ENCODE assay signal across 18 cellular contexts in genomic region chr13:21152251-21152899, GRCh38.
"Had no signal": no experiment of that assay in that cellular context is flagged by ENCODE, and none has a peak within 500 bp of the region (broad histone marks: within the 10 kb centered on the region; RNA-seq: fewer than 3 reads in every experiment).

No MANE protein-coding gene starts in this region.

- H3K4me1 ChIP-seq: tibial artery had no signal

- FAIRE-seq: bronchial epithelial cell, small intestine had no signal

- H3K9me3 ChIP-seq: tibial artery had no signal

- H3K27me3 Mint-ChIP-seq: activated B cell treated with CpG ODN at 0.5 μM for 24 hours; activated CD4-positive, alpha-beta memory T cell treated with anti-CD3 and anti-CD28 coated beads for 36 hours; activated CD4-positive, alpha-beta T cell treated with anti-CD3 and anti-CD28 coated beads for 36 hours; activated naive CD4-positive, alpha-beta T cell treated with anti-CD3 and anti-CD28 coated beads, Interleukin-2, amount 10 ng/mL, durations not matched to agents 7 days and 5 days; stimulated activated naive CD8-positive, alpha-beta T cell treated with anti-CD3 and anti-CD28 coated beads, Interleukin-15, amount 100 ng/mL, for 72 hours had no signal

- H3K4me1 Mint-ChIP-seq: activated B cell treated with CpG ODN at 0.5 μM for 24 hours; activated naive CD4-positive, alpha-beta T cell treated with anti-CD3 and anti-CD28 coated beads, Interleukin-2, amount 10 ng/mL, durations not matched to agents 7 days and 5 days had no signal

- H3K27me3 ChIP-seq: tibial artery had no signal

- H3K27ac ChIP-seq: epithelial cell of prostate, tibial artery had no signal

- H3K4me3 Mint-ChIP-seq: activated B cell treated with CpG ODN at 0.5 μM for 24 hours; activated CD4-positive, alpha-beta memory T cell treated with anti-CD3 and anti-CD28 coated beads for 36 hours; activated CD4-positive, alpha-beta T cell treated with anti-CD3 and anti-CD28 coated beads for 36 hours; activated naive CD4-positive, alpha-beta T cell treated with anti-CD3 and anti-CD28 coated beads, Interleukin-2, amount 10 ng/mL, durations not matched to agents 7 days and 5 days; activated T-cell treated with anti-CD3 and anti-CD28 coated beads, Interleukin-2, amount 50 U/mL, for 72 hours; stimulated activated effector memory CD8-positive, alpha-beta T cell treated with anti-CD3 and anti-CD28 coated beads, Interleukin-12 subunit alpha, Interleukin-12 subunit beta, amount 100 ng/mL, for 72 hours; stimulated activated naive CD8-positive, alpha-beta T cell treated with anti-CD3 and anti-CD28 coated beads, Interleukin-15, amount 100 ng/mL, for 72 hours had no signal

- DNase-seq: activated B cell treated with CpG ODN at 0.5 μM for 24 hours; activated CD4-positive, alpha-beta memory T cell treated with anti-CD3 and anti-CD28 coated beads for 36 hours; activated CD4-positive, alpha-beta T cell treated with anti-CD3 and anti-CD28 coated beads for 36 hours; activated effector memory CD4-positive, alpha-beta T cell treated with anti-CD3 and anti-CD28 coated beads, Interleukin-2, amount 50 U/mL, for 16 hours; activated naive CD4-positive, alpha-beta T cell treated with anti-CD3 and anti-CD28 coated beads, Interleukin-2, amount 10 ng/mL, durations not matched to agents 7 days and 5 days; activated T-cell treated with anti-CD3 and anti-CD28 coated beads, Interleukin-2, amount 50 U/mL, for 72 hours; amygdala; cortex of kidney; posterior cingulate gyrus; small intestine; stimulated activated CD4-positive, alpha-beta T cell treated with anti-CD3 and anti-CD28 coated beads, Interleukin-2, amount 100 ng/mL, for 24 hours; stimulated activated naive CD8-positive, alpha-beta T cell treated with anti-CD3 and anti-CD28 coated beads, Interleukin-15, amount 100 ng/mL, for 72 hours; T-helper 1 cell; T-helper 9 cell; tibial artery had no signal

- H3K4me3 ChIP-seq: tibial artery had no signal

- H3K27ac Mint-ChIP-seq: activated B cell treated with CpG ODN at 0.5 μM for 24 hours; activated CD4-positive, alpha-beta memory T cell treated with anti-CD3 and anti-CD28 coated beads for 36 hours; activated CD4-positive, alpha-beta T cell treated with anti-CD3 and anti-CD28 coated beads for 36 hours; activated naive CD4-positive, alpha-beta T cell treated with anti-CD3 and anti-CD28 coated beads, Interleukin-2, amount 10 ng/mL, durations not matched to agents 7 days and 5 days; activated T-cell treated with anti-CD3 and anti-CD28 coated beads, Interleukin-2, amount 50 U/mL, for 72 hours; stimulated activated effector memory CD8-positive, alpha-beta T cell treated with anti-CD3 and anti-CD28 coated beads, Interleukin-12 subunit alpha, Interleukin-12 subunit beta, amount 100 ng/mL, for 72 hours had no signal

- H3K9me3 Mint-ChIP-seq: activated B cell treated with CpG ODN at 0.5 μM for 24 hours; activated CD4-positive, alpha-beta memory T cell treated with anti-CD3 and anti-CD28 coated beads for 36 hours; activated naive CD4-positive, alpha-beta T cell treated with anti-CD3 and anti-CD28 coated beads, Interleukin-2, amount 10 ng/mL, durations not matched to agents 7 days and 5 days; activated T-cell treated with anti-CD3 and anti-CD28 coated beads, Interleukin-2, amount 50 U/mL, for 72 hours; stimulated activated effector memory CD8-positive, alpha-beta T cell treated with anti-CD3 and anti-CD28 coated beads, Interleukin-12 subunit alpha, Interleukin-12 subunit beta, amount 100 ng/mL, for 72 hours; stimulated activated naive CD8-positive, alpha-beta T cell treated with anti-CD3 and anti-CD28 coated beads, Interleukin-15, amount 100 ng/mL, for 72 hours had no signal
